ENCODE assay signal across 9 cellular contexts in the genomic region with DNA sequence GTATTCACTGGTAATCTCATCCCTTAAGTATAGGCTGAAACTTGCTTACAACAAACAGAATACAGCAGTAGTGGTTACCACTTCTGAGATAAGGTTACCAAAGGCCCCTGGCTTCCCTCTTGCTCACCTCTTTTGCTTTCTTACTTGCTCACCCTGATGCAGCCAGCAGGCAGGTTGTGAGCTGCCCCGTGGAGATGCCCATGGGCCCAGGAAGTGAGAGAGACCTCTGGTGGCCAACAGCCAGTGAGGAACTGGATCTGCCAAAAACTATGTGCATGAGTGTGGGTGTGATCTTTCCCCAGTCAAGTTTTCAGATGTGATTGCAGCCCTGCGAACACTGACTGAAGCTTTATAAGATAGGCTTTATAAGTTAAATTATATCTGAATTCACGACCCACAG. TPM values are rescaled to one million over a fixed set of nuclear protein-coding genes. Genes with fewer than 3 reads are reported as not detected.
DNase-seq lines count a peak whose midpoint lies in the region; ATAC-seq, FAIRE-seq and TF ChIP-seq lines count a peak whose summit lies in the region.
"Had no signal": no experiment of that assay in that cellular context is flagged by ENCODE, and none has a peak within 500 bp of the region (broad histone marks: within the 10 kb centered on the region; RNA-seq: fewer than 3 reads in every experiment).

No MANE protein-coding gene starts in this region.

- H3K9me3 ChIP-seq in AG04450 (ENCODE audit: control insufficient read depth, insufficient read depth, low read length) (no peaks in the 10 kb centered on the region), osteoblast (ENCODE audit: low read depth, low read length) (no peaks in the 10 kb centered on the region)

- no peak overlapping the region for H2AFZ ChIP-seq in osteoblast (ENCODE audit: low read length)

- H3K4me1 Mint-ChIP-seq in WTC11 = peaks cover 11% of the 10 kb centered on the region; the same call in 1 of the 2 replicates

- no peaks in the 10 kb centered on the region for H3K36me3 ChIP-seq in osteoblast (ENCODE audit: insufficient read depth, low read length)

- H3K27ac ChIP-seq in AG04450 (ENCODE audit: low read depth, low read length) = no peak overlapping the region
- no peak overlapping the region for H3K27ac ChIP-seq in osteoblast (ENCODE audit: low read depth, low read length)

- peak; percentile 39 for TF ChIP-seq CTCF in AG04450 (IDR thresholded peaks at IDR 0.05; ENCODE audit: low read depth, low read length)
- peak; percentile 52; the same call in 1 of the 2 replicates for TF ChIP-seq CTCF in GM12875 (IDR thresholded peaks at IDR 0.05; ENCODE audit: borderline replicate concordance, insufficient read depth, low read depth, low read length)
- TF ChIP-seq CTCF in WTC11 (IDR thresholded peaks at IDR 0.05) = no peak
- peak; percentile 20 for TF ChIP-seq CTCF in osteoblast (IDR thresholded peaks at IDR 0.05; ENCODE audit: extremely low read depth, low read depth, low read length)

- no peak overlapping the region for H3K4me3 Mint-ChIP-seq in WTC11
- H3K4me3 Mint-ChIP-seq: dendritic cell treated with granulocyte-macrophage colony-stimulating factor and Interleukin-4, amounts not matched to agents 40 ng/mL and 50 ng/mL, for 4 days had no signal

- H3K27me3 ChIP-seq in AG04450 (ENCODE audit: control insufficient read depth, insufficient read depth, low read length) (peaks cover 2% of the 10 kb centered on the region), osteoblast (ENCODE audit: insufficient read depth, low read length) (no peaks in the 10 kb centered on the region)

- CTCF ChIA-PET in AG04450 (lab: Charles Lee) = interaction anchor here (1.4 to 2.6 kb wide), 2 partner anchors 11 to 201 kb away, joined by 6 to 17 read pairs; no protein-coding TSS in a partner anchor
- CTCF ChIA-PET in WTC11 (lab: Charles Lee) = interaction anchor here (0.9 to 1.5 kb wide), 3 partner anchors 25 to 201 kb away, joined by 3 to 4 read pairs (median 4); no protein-coding TSS in a partner anchor

- H3K27me3 Mint-ChIP-seq in WTC11 (ENCODE audit: low read depth) = no peaks in the 10 kb centered on the region
- H3K27me3 Mint-ChIP-seq: dendritic cell treated with granulocyte-macrophage colony-stimulating factor and Interleukin-4, amounts not matched to agents 40 ng/mL and 50 ng/mL, for 4 days had no signal

- POLR2A ChIA-PET in AG04450 (lab: Yijun Ruan, JAX) = no interaction called here
- POLR2A ChIA-PET in WTC11 (lab: Charles Lee) = no interaction called here

- no peaks in the 10 kb centered on the region for H3K4me1 ChIP-seq in osteoblast (ENCODE audit: insufficient read depth, low read length)

- H3K27ac Mint-ChIP-seq in WTC11 = no peak overlapping the region
- H3K27ac Mint-ChIP-seq: dendritic cell treated with granulocyte-macrophage colony-stimulating factor and Interleukin-4, amounts not matched to agents 40 ng/mL and 50 ng/mL, for 4 days had no signal

- no peaks in the 10 kb centered on the region for H4K20me1 ChIP-seq in osteoblast (ENCODE audit: insufficient read depth, low read length)

- DNase-seq in AG04450 (ENCODE audit: low read depth, low spot score) = no peak
- DNase-seq in WTC11 (ENCODE audit: low spot score) = peak; percentile 52
- DNase-seq in osteoblast (ENCODE audit: insufficient read length, low spot score, missing footprints) = no peak
- no peak for DNase-seq in NOMO-1 treated with dmso at 0.1 percent for 144 hours (lab: John Stamatoyannopoulos, UW; ENCODE audit: unreplicated experiment)
- no peak for DNase-seq in NOMO-1 (lab: John Stamatoyannopoulos, UW; ENCODE audit: unreplicated experiment in 2 of 2)
- no peak for DNase-seq in RCC 7860 (ENCODE audit: low spot score)

- no peaks in the 10 kb centered on the region for H3K36me3 Mint-ChIP-seq in WTC11

- ATAC-seq in HG03354 (IDR thresholded peaks at IDR 0.05; ENCODE audit: poor library complexity, severe bottlenecking, unreplicated experiment) (peak; percentile 79), WTC11 (peak; percentile 89)

- FAIRE-seq in RCC 7860 (lab: Jason Lieb, UNC) = no peak

- no peak overlapping the region for H3K4me3 ChIP-seq in AG04450 (ENCODE audit: low read depth, low read length)
- H3K4me3 ChIP-seq in GM12875 (ENCODE audit: low read depth, low read length) = no peak overlapping the region
- no peak overlapping the region for H3K4me3 ChIP-seq in osteoblast (ENCODE audit: insufficient read depth, low read length)

- H3K9me3 Mint-ChIP-seq in WTC11 = no peaks in the 10 kb centered on the region
- H3K9me3 Mint-ChIP-seq: dendritic cell treated with granulocyte-macrophage colony-stimulating factor and Interleukin-4, amounts not matched to agents 40 ng/mL and 50 ng/mL, for 4 days had no signal

- H3K4me2 ChIP-seq in osteoblast (ENCODE audit: insufficient read depth, low read length) = no peak overlapping the region

- no peaks in the 10 kb centered on the region for H3K79me2 ChIP-seq in osteoblast (ENCODE audit: insufficient read depth, low read length)

TF ChIP-seq in WTC11, 78 proteins besides CTCF, POLR2A, EP300 and RAD21:
- TF ChIP-seq ZNF396 (CRISPR knock-in tag; IDR thresholded peaks at IDR 0.05; ENCODE audit: borderline replicate concordance) (no peak), SMAD3 (CRISPR knock-in tag; IDR thresholded peaks at IDR 0.05; ENCODE audit: borderline replicate concordance) (no peak), ZNF121 (CRISPR knock-in tag; IDR thresholded peaks at IDR 0.05) (no peak), RORB (CRISPR knock-in tag; IDR thresholded peaks at IDR 0.05) (no peak), ATF1 (CRISPR knock-in tag; IDR thresholded peaks at IDR 0.05) (no peak), ZBTB21 (CRISPR knock-in tag; IDR thresholded peaks at IDR 0.05; ENCODE audit: borderline replicate concordance) (no peak)
- TF ChIP-seq, protein P1, sequence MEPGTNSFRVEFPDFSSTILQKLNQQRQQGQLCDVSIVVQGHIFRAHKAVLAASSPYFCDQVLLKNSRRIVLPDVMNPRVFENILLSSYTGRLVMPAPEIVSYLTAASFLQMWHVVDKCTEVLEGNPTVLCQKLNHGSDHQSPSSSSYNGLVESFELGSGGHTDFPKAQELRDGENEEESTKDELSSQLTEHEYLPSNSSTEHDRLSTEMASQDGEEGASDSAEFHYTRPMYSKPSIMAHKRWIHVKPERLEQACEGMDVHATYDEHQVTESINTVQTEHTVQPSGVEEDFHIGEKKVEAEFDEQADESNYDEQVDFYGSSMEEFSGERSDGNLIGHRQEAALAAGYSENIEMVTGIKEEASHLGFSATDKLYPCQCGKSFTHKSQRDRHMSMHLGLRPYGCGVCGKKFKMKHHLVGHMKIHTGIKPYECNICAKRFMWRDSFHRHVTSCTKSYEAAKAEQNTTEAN (CRISPR knock-in tag; IDR thresholded peaks at IDR 0.05) = no peak
- TF ChIP-seq, protein P2, sequence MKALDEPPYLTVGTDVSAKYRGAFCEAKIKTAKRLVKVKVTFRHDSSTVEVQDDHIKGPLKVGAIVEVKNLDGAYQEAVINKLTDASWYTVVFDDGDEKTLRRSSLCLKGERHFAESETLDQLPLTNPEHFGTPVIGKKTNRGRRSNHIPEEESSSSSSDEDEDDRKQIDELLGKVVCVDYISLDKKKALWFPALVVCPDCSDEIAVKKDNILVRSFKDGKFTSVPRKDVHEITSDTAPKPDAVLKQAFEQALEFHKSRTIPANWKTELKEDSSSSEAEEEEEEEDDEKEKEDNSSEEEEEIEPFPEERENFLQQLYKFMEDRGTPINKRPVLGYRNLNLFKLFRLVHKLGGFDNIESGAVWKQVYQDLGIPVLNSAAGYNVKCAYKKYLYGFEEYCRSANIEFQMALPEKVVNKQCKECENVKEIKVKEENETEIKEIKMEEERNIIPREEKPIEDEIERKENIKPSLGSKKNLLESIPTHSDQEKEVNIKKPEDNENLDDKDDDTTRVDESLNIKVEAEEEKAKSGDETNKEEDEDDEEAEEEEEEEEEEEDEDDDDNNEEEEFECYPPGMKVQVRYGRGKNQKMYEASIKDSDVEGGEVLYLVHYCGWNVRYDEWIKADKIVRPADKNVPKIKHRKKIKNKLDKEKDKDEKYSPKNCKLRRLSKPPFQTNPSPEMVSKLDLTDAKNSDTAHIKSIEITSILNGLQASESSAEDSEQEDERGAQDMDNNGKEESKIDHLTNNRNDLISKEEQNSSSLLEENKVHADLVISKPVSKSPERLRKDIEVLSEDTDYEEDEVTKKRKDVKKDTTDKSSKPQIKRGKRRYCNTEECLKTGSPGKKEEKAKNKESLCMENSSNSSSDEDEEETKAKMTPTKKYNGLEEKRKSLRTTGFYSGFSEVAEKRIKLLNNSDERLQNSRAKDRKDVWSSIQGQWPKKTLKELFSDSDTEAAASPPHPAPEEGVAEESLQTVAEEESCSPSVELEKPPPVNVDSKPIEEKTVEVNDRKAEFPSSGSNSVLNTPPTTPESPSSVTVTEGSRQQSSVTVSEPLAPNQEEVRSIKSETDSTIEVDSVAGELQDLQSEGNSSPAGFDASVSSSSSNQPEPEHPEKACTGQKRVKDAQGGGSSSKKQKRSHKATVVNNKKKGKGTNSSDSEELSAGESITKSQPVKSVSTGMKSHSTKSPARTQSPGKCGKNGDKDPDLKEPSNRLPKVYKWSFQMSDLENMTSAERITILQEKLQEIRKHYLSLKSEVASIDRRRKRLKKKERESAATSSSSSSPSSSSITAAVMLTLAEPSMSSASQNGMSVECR (CRISPR knock-in tag; IDR thresholded peaks at IDR 0.05; ENCODE audit: borderline replicate concordance) = no peak
- TF ChIP-seq, protein P3, sequence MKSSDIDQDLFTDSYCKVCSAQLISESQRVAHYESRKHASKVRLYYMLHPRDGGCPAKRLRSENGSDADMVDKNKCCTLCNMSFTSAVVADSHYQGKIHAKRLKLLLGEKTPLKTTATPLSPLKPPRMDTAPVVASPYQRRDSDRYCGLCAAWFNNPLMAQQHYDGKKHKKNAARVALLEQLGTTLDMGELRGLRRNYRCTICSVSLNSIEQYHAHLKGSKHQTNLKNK (CRISPR knock-in tag; IDR thresholded peaks at IDR 0.05) = no peak
- TF ChIP-seq, protein P4, sequence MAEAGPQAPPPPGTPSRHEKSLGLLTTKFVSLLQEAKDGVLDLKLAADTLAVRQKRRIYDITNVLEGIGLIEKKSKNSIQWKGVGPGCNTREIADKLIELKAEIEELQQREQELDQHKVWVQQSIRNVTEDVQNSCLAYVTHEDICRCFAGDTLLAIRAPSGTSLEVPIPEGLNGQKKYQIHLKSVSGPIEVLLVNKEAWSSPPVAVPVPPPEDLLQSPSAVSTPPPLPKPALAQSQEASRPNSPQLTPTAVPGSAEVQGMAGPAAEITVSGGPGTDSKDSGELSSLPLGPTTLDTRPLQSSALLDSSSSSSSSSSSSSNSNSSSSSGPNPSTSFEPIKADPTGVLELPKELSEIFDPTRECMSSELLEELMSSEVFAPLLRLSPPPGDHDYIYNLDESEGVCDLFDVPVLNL (CRISPR knock-in tag; IDR thresholded peaks at IDR 0.05; ENCODE audit: borderline replicate concordance, low read depth) = no peak

RNA-seq across cellular contexts. Expression of a gene that starts 48.7 kb away (rescaled TPM):
- 0.22 TPM in 2 replicates for polyA plus RNA-seq in AG04450 (2011; rRNA removed)
- polyA minus RNA-seq in AG04450 (2011; rRNA and poly(A)+ RNA removed) = 0.17 and 0.83 TPM in 2 replicates
- total RNA-seq in WTC11 (2021) (3.5 to 4.9 TPM (median 4.6 TPM) in 3 replicates), osteoblast (0.36 and 0.59 TPM in 2 replicates)
